Comparison of ENCODE assay signal across 8 cellular contexts in the genomic region with DNA sequence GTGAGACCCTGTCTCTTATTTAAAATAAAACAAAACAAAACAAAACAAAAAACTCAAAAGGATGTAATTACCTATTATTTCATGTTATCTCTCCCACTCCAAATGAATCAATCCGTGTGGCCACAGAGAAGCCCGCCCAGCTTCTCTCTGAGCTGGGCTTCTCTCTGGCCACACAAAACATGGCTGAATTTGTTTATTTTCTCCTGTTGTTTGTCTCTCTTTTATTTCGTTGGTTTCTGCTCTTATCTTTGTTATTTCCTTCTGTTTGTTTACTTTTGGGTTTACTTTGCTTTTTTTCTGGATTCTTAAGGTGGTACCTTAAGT. TPM values are rescaled to one million over a fixed set of nuclear protein-coding genes. Genes with fewer than 3 reads are reported as not detected.
DNase-seq lines count a peak whose midpoint lies in the region; ATAC-seq and TF ChIP-seq lines count a peak whose summit lies in the region.
"Had no signal": no experiment of that assay in that cellular context is flagged by ENCODE, and none has a peak within 500 bp of the region (broad histone marks: within the 10 kb centered on the region; RNA-seq: fewer than 3 reads in every experiment).

No MANE protein-coding gene starts in this region.

- DNase-seq in GM06990 (ENCODE audit: extremely low read depth, insufficient read length) (no peak), osteoblast (ENCODE audit: insufficient read length, low spot score, missing footprints) (no peak), GM19240 (ENCODE audit: insufficient read length, low spot score) (no peak), mesenteric fat pad (ENCODE audit: low spot score) (no peak)
- no peak for DNase-seq in central memory CD8-positive, alpha-beta T cell (ENCODE audit: low spot score in 2 of 2)

- no peak for ATAC-seq in central memory CD8-positive, alpha-beta T cell (replicated peaks; ENCODE audit: extremely low read depth, poor library complexity, severe bottlenecking)
- no peak for ATAC-seq in HG02623 (IDR thresholded peaks at IDR 0.05; ENCODE audit: unreplicated experiment)

- H3K9ac ChIP-seq in OCI-LY1 (ENCODE audit: low read length): no peak overlapping the region

- H3K27me3 ChIP-seq in GM06990 (replicated peaks; ENCODE audit: control insufficient read depth, insufficient read depth, low read length): no peaks in the 10 kb centered on the region; the same call in 1 of the 2 replicates
- peaks cover 8% of the 10 kb centered on the region; the same call in 1 of the 2 replicates for H3K27me3 ChIP-seq in OCI-LY1 (ENCODE audit: insufficient read depth, low read length)
- peaks cover 9% of the 10 kb centered on the region for H3K27me3 ChIP-seq in osteoblast (ENCODE audit: insufficient read depth, low read length)

- H4K20me1 ChIP-seq in OCI-LY1 (ENCODE audit: insufficient read depth, low read length) (no peaks in the 10 kb centered on the region), osteoblast (ENCODE audit: insufficient read depth, low read length) (no peaks in the 10 kb centered on the region)

- no peaks in the 10 kb centered on the region for H3K9me2 ChIP-seq in OCI-LY1 (ENCODE audit: low read depth, low read length)

- TF ChIP-seq CTCF in GM06990 (IDR thresholded peaks at IDR 0.05; ENCODE audit: insufficient read depth, low read length, poor library complexity, severe bottlenecking) (no peak), OCI-LY1 (IDR thresholded peaks at IDR 0.05; ENCODE audit: low read length) (no peak), osteoblast (IDR thresholded peaks at IDR 0.05; ENCODE audit: extremely low read depth, low read depth, low read length) (no peak)

- H3K27ac ChIP-seq in OCI-LY1 (ENCODE audit: low read depth, low read length, poor library complexity, severe bottlenecking): no peak overlapping the region
- peak overlapping the region; percentile 8 for H3K27ac ChIP-seq in osteoblast (ENCODE audit: low read depth, low read length)
- H3K27ac ChIP-seq: brain microvascular endothelial cell had no signal

- H3K36me3 ChIP-seq in GM06990 (ENCODE audit: control insufficient read depth, insufficient read depth, low read length) (no peaks in the 10 kb centered on the region), OCI-LY1 (ENCODE audit: insufficient read depth, low read length) (no peaks in the 10 kb centered on the region), osteoblast (ENCODE audit: insufficient read depth, low read length) (no peaks in the 10 kb centered on the region)
- H3K36me3 ChIP-seq: brain microvascular endothelial cell had no signal

- no peaks in the 10 kb centered on the region for H3K9me3 Mint-ChIP-seq in central memory CD8-positive, alpha-beta T cell

- H3K4me2 ChIP-seq in OCI-LY1 (ENCODE audit: low read length) (peak overlapping the region; percentile 85), osteoblast (ENCODE audit: insufficient read depth, low read length) (peak overlapping the region; percentile 95)

- H2AFZ ChIP-seq in OCI-LY1 (ENCODE audit: low read length) (no peak overlapping the region), osteoblast (ENCODE audit: low read length) (peak overlapping the region; percentile 80)

- peaks cover 19% of the 10 kb centered on the region for H3K36me3 Mint-ChIP-seq in central memory CD8-positive, alpha-beta T cell (ENCODE audit: insufficient read depth)

- peaks cover 24% of the 10 kb centered on the region for H3K4me1 ChIP-seq in OCI-LY1 (ENCODE audit: insufficient read depth, low read length, severe bottlenecking)
- peaks cover 24% of the 10 kb centered on the region for H3K4me1 ChIP-seq in osteoblast (ENCODE audit: insufficient read depth, low read length)

- H3K4me1 Mint-ChIP-seq in central memory CD8-positive, alpha-beta T cell: peaks cover 45% of the 10 kb centered on the region

- H3K4me3 Mint-ChIP-seq in central memory CD8-positive, alpha-beta T cell: peak overlapping the region; percentile 87

- no peaks in the 10 kb centered on the region for H3F3A ChIP-seq in OCI-LY1 (ENCODE audit: insufficient read depth, low read length)

- H3K9me3 ChIP-seq in OCI-LY1 (ENCODE audit: low read length): no peaks in the 10 kb centered on the region
- H3K9me3 ChIP-seq in osteoblast (ENCODE audit: low read depth, low read length): no peaks in the 10 kb centered on the region

- no peaks in the 10 kb centered on the region for H3K79me2 ChIP-seq in OCI-LY1 (ENCODE audit: insufficient read depth, low read length)
- H3K79me2 ChIP-seq in osteoblast (ENCODE audit: insufficient read depth, low read length): no peaks in the 10 kb centered on the region

- H3K27me3 Mint-ChIP-seq in central memory CD8-positive, alpha-beta T cell: no peaks in the 10 kb centered on the region

- H3K4me3 ChIP-seq in GM06990 (replicated peaks; ENCODE audit: low read depth, low read length) (peak overlapping the region; percentile 50), OCI-LY1 (ENCODE audit: low read depth, low read length, poor library complexity, severe bottlenecking) (no peak overlapping the region), osteoblast (ENCODE audit: insufficient read depth, low read length) (peak overlapping the region; percentile 72)

- H3K27ac Mint-ChIP-seq in central memory CD8-positive, alpha-beta T cell (ENCODE audit: low read depth): peak overlapping the region; percentile 90

RNA-seq across cellular contexts. Expression of gene TRABD2A, which starts 1.5 kb away (rescaled TPM):
- total RNA-seq in osteoblast: 2.9 and 3.5 TPM in 2 replicates
- total RNA-seq in mesenteric fat pad: 6.3 TPM

RNA-seq across cellular contexts. Expression of gene TMSB10, which starts 23.1 kb away (rescaled TPM):
- 3,633 and 4,065 TPM in 2 replicates for total RNA-seq in osteoblast
- 1,485 TPM for total RNA-seq in mesenteric fat pad
